Comparison of ENCODE assay signal across 7 cellular contexts in the genomic region with DNA sequence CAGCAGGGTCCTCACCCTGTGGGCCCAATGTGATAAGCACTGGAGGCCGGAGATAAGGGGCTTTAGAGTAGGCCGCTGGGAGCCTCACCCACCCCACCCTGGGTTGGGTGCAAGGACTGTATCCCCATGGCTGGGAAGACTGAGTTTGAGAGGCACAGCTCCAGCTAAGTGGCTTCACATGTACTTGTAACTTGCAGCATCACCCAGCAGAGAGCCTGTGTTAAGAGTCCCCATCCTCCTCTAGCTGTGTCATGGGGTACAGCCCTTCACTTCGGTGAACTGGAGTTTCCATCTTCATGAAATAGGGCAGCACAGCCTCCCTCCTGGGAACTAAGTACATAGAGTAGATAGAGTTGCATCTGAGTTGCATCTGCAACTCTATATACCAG. TPM values are rescaled to one million over a fixed set of nuclear protein-coding genes. Genes with fewer than 3 reads are reported as not detected.
DNase-seq lines count a peak whose midpoint lies in the region; ATAC-seq and TF ChIP-seq lines count a peak whose summit lies in the region.
"Had no signal": no experiment of that assay in that cellular context is flagged by ENCODE, and none has a peak within 500 bp of the region (broad histone marks: within the 10 kb centered on the region; RNA-seq: fewer than 3 reads in every experiment).

No MANE protein-coding gene starts in this region.

- H3K4me3 Mint-ChIP-seq in activated T-cell treated with anti-CD3 and anti-CD28 coated beads, Interleukin-2, amount 50 U/mL, for 72 hours, result peak overlapping the region; percentile 94

- TF ChIP-seq EP300 in esophagus muscularis mucosa (IDR thresholded peaks at IDR 0.05), result no peak
- no peak for TF ChIP-seq EP300 in suprapubic skin (IDR thresholded peaks at IDR 0.05)

- peaks cover 42% of the 10 kb centered on the region for H3K4me1 Mint-ChIP-seq in activated T-cell treated with anti-CD3 and anti-CD28 coated beads, Interleukin-2, amount 50 U/mL, for 72 hours (ENCODE audit: low read depth)

- no peaks in the 10 kb centered on the region for H3K27me3 Mint-ChIP-seq in activated T-cell treated with anti-CD3 and anti-CD28 coated beads, Interleukin-2, amount 50 U/mL, for 72 hours (ENCODE audit: low read depth)

- H3K4me1 ChIP-seq in esophagus muscularis mucosa (peaks cover 30 to 44% (median 40%) of the 10 kb centered on the region in 4 donors), suprapubic skin (peaks cover 39% of the 10 kb centered on the region)
- H3K4me1 ChIP-seq: foreskin keratinocyte had no signal

- no peak for TF ChIP-seq POLR2A in esophagus muscularis mucosa (IDR thresholded peaks at IDR 0.05; ENCODE audit: low read depth)
- no peak for TF ChIP-seq POLR2A in suprapubic skin (IDR thresholded peaks at IDR 0.05)

- H3K27ac ChIP-seq in esophagus muscularis mucosa (replicated peaks in 1 of 4) (peak overlapping the region in 3 of 4 donors; percentile 83 to 89 (median 87)), suprapubic skin (peak overlapping the region; percentile 58)
- H3K27ac ChIP-seq: foreskin keratinocyte had no signal

- DNase-seq in activated T-cell treated with anti-CD3 and anti-CD28 coated beads, Interleukin-2, amount 50 U/mL, for 72 hours, result no peak
- DNase-seq in activated T-cell treated with anti-CD3 and anti-CD28 coated beads for 4 hours, result no peak
- DNase-seq in esophagus muscularis mucosa (ENCODE audit: extremely low spot score), result no peak
- no peak for DNase-seq in suprapubic skin (ENCODE audit: low spot score in 2 of 2)
- DNase-seq in stimulated activated CD4-positive, alpha-beta T cell treated with anti-CD3 and anti-CD28 coated beads, Interleukin-4, amount 100 ng/mL, for 24 hours, result no peak
- DNase-seq: foreskin keratinocyte had no signal

- H3K9me3 Mint-ChIP-seq in activated T-cell treated with anti-CD3 and anti-CD28 coated beads, Interleukin-2, amount 50 U/mL, for 72 hours, result no peaks in the 10 kb centered on the region

- TF ChIP-seq CTCF in esophagus muscularis mucosa (IDR thresholded peaks at IDR 0.05), result no peak
- TF ChIP-seq CTCF in suprapubic skin (IDR thresholded peaks at IDR 0.05), result no peak

- peaks cover 1 to 5% of the 10 kb centered on the region in 2 donors for H3K36me3 Mint-ChIP-seq in activated T-cell treated with anti-CD3 and anti-CD28 coated beads, Interleukin-2, amount 50 U/mL, for 72 hours (ENCODE audit: insufficient read depth in 2 of 2)

- no peak for ATAC-seq in activated T-cell treated with anti-CD3 and anti-CD28 coated beads, Interleukin-2, amount 50 U/mL, for 72 hours (replicated peaks in 1 of 2)
- ATAC-seq in GM21360 (IDR thresholded peaks at IDR 0.05; ENCODE audit: unreplicated experiment), result no peak
- ATAC-seq: foreskin keratinocyte had no signal

- peaks cover 6 to 34% (median 26%) of the 10 kb centered on the region in 4 donors for H3K36me3 ChIP-seq in esophagus muscularis mucosa
- peaks cover 24% of the 10 kb centered on the region for H3K36me3 ChIP-seq in suprapubic skin

- H3K27me3 ChIP-seq in esophagus muscularis mucosa (no peaks in the 10 kb centered on the region), suprapubic skin (no peaks in the 10 kb centered on the region)
- H3K27me3 ChIP-seq: foreskin keratinocyte had no signal

- WGBS in esophagus muscularis mucosa, result 94% methylated on average over 3 of the region's 3 CpGs
- 67% methylated on average over 1 of the region's 3 CpGs for WGBS in suprapubic skin

- no peaks in the 10 kb centered on the region for H3K9me3 ChIP-seq in esophagus muscularis mucosa
- H3K9me3 ChIP-seq in suprapubic skin, result no peaks in the 10 kb centered on the region

- intact Hi-C loops in esophagus muscularis mucosa (cut with DNase I), result no loop called here

- H3K4me3 ChIP-seq in esophagus muscularis mucosa (peak overlapping the region; percentile 79 to 93 (median 86)), suprapubic skin (peak overlapping the region; percentile 80)

- peak overlapping the region; percentile 68 for H3K27ac Mint-ChIP-seq in activated T-cell treated with anti-CD3 and anti-CD28 coated beads, Interleukin-2, amount 50 U/mL, for 72 hours

RNA-seq across cellular contexts. Expression of gene PRDX2, which starts 1.3 kb away (rescaled TPM):
- total RNA-seq in activated T-cell treated with anti-CD3 and anti-CD28 coated beads, Interleukin-2, amount 50 U/mL, for 72 hours, result 100 to 1,000 TPM; 202 to 223 TPM
- total RNA-seq in esophagus muscularis mucosa (100 to 1,000 TPM; 236 to 275 (median 250) TPM), suprapubic skin (100 to 1,000 TPM; 270 to 579 (median 540) TPM)

RNA-seq across cellular contexts. Expression of gene THSD8, which starts 1.5 kb away (rescaled TPM):
- 10 to 100 TPM; 23.7 to 27.1 TPM for total RNA-seq in activated T-cell treated with anti-CD3 and anti-CD28 coated beads, Interleukin-2, amount 50 U/mL, for 72 hours
- total RNA-seq in esophagus muscularis mucosa, result under 1 TPM in 1 of 4 donors, not detected in 3; 0.65 TPM
- 1 to 10 TPM in 1 of 4 donors, not detected in 3; 1.6 TPM for total RNA-seq in suprapubic skin

RNA-seq across cellular contexts. Expression of gene RNASEH2A, which starts 6.0 kb away (rescaled TPM):
- total RNA-seq in activated T-cell treated with anti-CD3 and anti-CD28 coated beads, Interleukin-2, amount 50 U/mL, for 72 hours, result 10 to 100 TPM; 29.6 to 31.1 TPM
- total RNA-seq in esophagus muscularis mucosa (1 to 10 TPM; 2.7 to 6.6 (median 4.2) TPM), suprapubic skin (10 to 100 TPM; 12.3 to 15.4 (median 14.0) TPM)

RNA-seq across cellular contexts. Expression of gene JUNB, which starts 9.1 kb away (rescaled TPM):
- total RNA-seq in activated T-cell treated with anti-CD3 and anti-CD28 coated beads, Interleukin-2, amount 50 U/mL, for 72 hours, result 100 to 1,000 TPM; 574 to 618 TPM
- total RNA-seq in esophagus muscularis mucosa (1,000 to 10,000 TPM in 1 of 4 donors, 100 to 1,000 TPM in 2, 10 to 100 TPM in 1; 82.2 to 1,609 (median 182) TPM), suprapubic skin (1,000 to 10,000 TPM in 3 of 4 donors, 100 to 1,000 TPM in 1; 687 to 2,027 (median 1,088) TPM)

RNA-seq across cellular contexts. Expression of gene HOOK2, which starts 25.0 kb away (rescaled TPM):
- total RNA-seq in activated T-cell treated with anti-CD3 and anti-CD28 coated beads, Interleukin-2, amount 50 U/mL, for 72 hours, result 10 to 100 TPM; 38.8 to 41.0 TPM
- total RNA-seq in esophagus muscularis mucosa (10 to 100 TPM in 3 of 4 donors, 1 to 10 TPM in 1; 7.1 to 17.0 (median 12.6) TPM), suprapubic skin (100 to 1,000 TPM in 2 of 4 donors, 10 to 100 TPM in 2; 55.1 to 227 (median 83.6) TPM)

Comparison
In these comparisons a context has a peak if more than half of its experiments do, and no peak if none do; other contexts are left out.
1. RNA of gene THSD8, which starts 1.5 kb away (total RNA-seq): 23.7 to 27.1 TPM in activated T-cell treated with anti-CD3 and anti-CD28 coated beads, Interleukin-2, amount 50 U/mL, for 72 hours; 0.65 TPM in esophagus muscularis mucosa and 1.6 TPM in suprapubic skin; every median in the first group is over 4 times any median in the second.